In genomic region chr1:33182452-33182851, GRCh38 we compare ENCODE assay signal across 9 cellular contexts. TPM values are rescaled to one million over a fixed set of nuclear protein-coding genes. Genes with fewer than 3 reads are reported as not detected.
DNase-seq lines count a peak whose midpoint lies in the region; ATAC-seq and TF ChIP-seq lines count a peak whose summit lies in the region.
"Had no signal": no experiment of that assay in that cellular context is flagged by ENCODE, and none has a peak within 500 bp of the region (broad histone marks: within the 10 kb centered on the region; RNA-seq: fewer than 3 reads in every experiment).

No MANE protein-coding gene starts in this region.

- peaks cover 19% of the 10 kb centered on the region for H3K4me1 Mint-ChIP-seq in HFFc6 (ENCODE audit: low read depth)
- H3K4me1 Mint-ChIP-seq in stimulated activated naive B cell treated with anti-CD40 and anti-IgM and Interleukin-4, amounts not matched to agents 10 μg/mL and 1 μg/mL and 100 μg/mL, for 72 hours: peaks cover 18 to 28% of the 10 kb centered on the region in 2 donors

- no peak for TF ChIP-seq POLR2A in heart left ventricle (IDR thresholded peaks at IDR 0.05)

- DNase-seq in A673 (ENCODE audit: low spot score): peak; percentile 42
- DNase-seq in HFFc6: peak; percentile 16
- DNase-seq in WERI-Rb-1: peak; percentile 92
- DNase-seq in heart left ventricle: peak in 3 of 5 donors; percentile 52 to 57 (median 55)
- DNase-seq in stimulated activated naive B cell treated with anti-CD40 and anti-IgM and Interleukin-4, amounts not matched to agents 10 μg/mL and 1 μg/mL and 100 μg/mL, for 72 hours: no peak
- no peak for DNase-seq in midbrain (lab: John Stamatoyannopoulos, UW)
- DNase-seq in epidermal melanocyte (ENCODE audit: insufficient read length, low spot score): no peak

- no peaks in the 10 kb centered on the region for H3K9me3 ChIP-seq in A673 (ENCODE audit: low read depth, low read length, poor library complexity, severe bottlenecking)
- H3K9me3 ChIP-seq in WERI-Rb-1 (ENCODE audit: severe bottlenecking): no peaks in the 10 kb centered on the region
- H3K9me3 ChIP-seq in heart left ventricle: no peaks in the 10 kb centered on the region

- H3K27ac ChIP-seq in A673 (ENCODE audit: low read depth, low read length, poor library complexity, severe bottlenecking): no peak overlapping the region
- peak overlapping the region; percentile 96 for H3K27ac ChIP-seq in WERI-Rb-1
- H3K27ac ChIP-seq in heart left ventricle: peak overlapping the region in 11 of 12 donors; percentile 29 to 89 (median 76)
- H3K27ac ChIP-seq: epithelial cell of prostate had no signal

- H3K4me3 ChIP-seq in A673 (ENCODE audit: low read depth, low read length, poor library complexity, severe bottlenecking) (peak overlapping the region; percentile 56), WERI-Rb-1 (ENCODE audit: low read depth, low read length) (peak overlapping the region; percentile 57), heart left ventricle (peak overlapping the region in 11 of 12 donors; percentile 59 to 93 (median 86))

- BruUV-seq in A673 (replicated peaks; lab: Mats Ljungman, UMichigan): no TSS peak

- CTCF ChIA-PET in A673 (lab: Charles Lee): interaction anchor here (0.6 to 1.4 kb wide), 4 partner anchors 35 to 113 kb away, joined by 3 to 8 read pairs (median 4); no protein-coding TSS in a partner anchor

- H3K27me3 ChIP-seq in A673 (replicated peaks; ENCODE audit: insufficient read depth, low read depth, low read length, poor library complexity) (no peaks in the 10 kb centered on the region), WERI-Rb-1 (ENCODE audit: insufficient read depth, low read depth, severe bottlenecking) (no peaks in the 10 kb centered on the region), heart left ventricle (peaks cover 0 to 4% (median 0%) of the 10 kb centered on the region in 9 donors)

- peaks cover 9% of the 10 kb centered on the region for H3K27me3 Mint-ChIP-seq in HFFc6 (ENCODE audit: insufficient read depth)
- peaks cover 24 to 31% of the 10 kb centered on the region in 2 donors for H3K27me3 Mint-ChIP-seq in stimulated activated naive B cell treated with anti-CD40 and anti-IgM and Interleukin-4, amounts not matched to agents 10 μg/mL and 1 μg/mL and 100 μg/mL, for 72 hours

- no peak overlapping the region for H3K27ac Mint-ChIP-seq in HFFc6
- H3K27ac Mint-ChIP-seq in stimulated activated naive B cell treated with anti-CD40 and anti-IgM and Interleukin-4, amounts not matched to agents 10 μg/mL and 1 μg/mL and 100 μg/mL, for 72 hours: no peak overlapping the region

- no peaks in the 10 kb centered on the region for H3K9me3 Mint-ChIP-seq in HFFc6
- peaks cover 3% of the 10 kb centered on the region in 2 donors for H3K9me3 Mint-ChIP-seq in stimulated activated naive B cell treated with anti-CD40 and anti-IgM and Interleukin-4, amounts not matched to agents 10 μg/mL and 1 μg/mL and 100 μg/mL, for 72 hours

- ATAC-seq in heart left ventricle (peak in 3 of 4 donors; percentile 0 to 17 (median 2)), HG02973 (IDR thresholded peaks at IDR 0.05; ENCODE audit: unreplicated experiment) (no peak)
- no peak for ATAC-seq in stimulated activated naive B cell treated with anti-CD40 and anti-IgM and Interleukin-4, amounts not matched to agents 10 μg/mL and 1 μg/mL and 100 μg/mL, for 72 hours (replicated peaks)

- 49 to 54% (median 50%) methylated on average over 4 of the region's 4 CpGs for WGBS in heart left ventricle, 4 donors

- H3K4me1 ChIP-seq in A673 (ENCODE audit: insufficient read depth, low read length, poor library complexity, severe bottlenecking): peaks cover 15% of the 10 kb centered on the region
- peaks cover 0 to 26% (median 9%) of the 10 kb centered on the region in 12 donors for H3K4me1 ChIP-seq in heart left ventricle

- H3K36me3 ChIP-seq in A673 (ENCODE audit: insufficient read depth, low read length, poor library complexity, severe bottlenecking) (no peaks in the 10 kb centered on the region), WERI-Rb-1 (peaks cover 5% of the 10 kb centered on the region), heart left ventricle (peaks cover 0 to 4% (median 0%) of the 10 kb centered on the region in 9 donors)

- no peak for TF ChIP-seq CTCF in A673 (conservative IDR thresholded peaks at IDR 0.05; ENCODE audit: low read depth, low read length)
- no peak for TF ChIP-seq CTCF in HFFc6 (IDR thresholded peaks at IDR 0.05)
- no peak for TF ChIP-seq CTCF in WERI-Rb-1 (IDR thresholded peaks at IDR 0.05; ENCODE audit: low read depth, low read length)
- no peak for TF ChIP-seq CTCF in heart left ventricle (IDR thresholded peaks at IDR 0.05)

- intact Hi-C loops in A673 (cut with micrococcal nuclease; ENCODE audit: unreplicated experiment) (no loop called here), heart left ventricle (cut with DNase I) (loop anchor here in 7 of 10 donors (1.0 to 5.0 kb wide), 6 partner anchors 45 to 75 kb away; partner anchors contain the start of gene ZNF362 (in 1 of the 7))

- no peaks in the 10 kb centered on the region for H3K36me3 Mint-ChIP-seq in HFFc6 (ENCODE audit: low read depth)
- H3K36me3 Mint-ChIP-seq in stimulated activated naive B cell treated with anti-CD40 and anti-IgM and Interleukin-4, amounts not matched to agents 10 μg/mL and 1 μg/mL and 100 μg/mL, for 72 hours: no peaks in the 10 kb centered on the region

- POLR2A ChIA-PET in A673 (lab: Charles Lee; ENCODE audit: low non-redundant PET): no interaction called here

- H3K4me3 Mint-ChIP-seq in HFFc6: peak overlapping the region; percentile 91
- H3K4me3 Mint-ChIP-seq in stimulated activated naive B cell treated with anti-CD40 and anti-IgM and Interleukin-4, amounts not matched to agents 10 μg/mL and 1 μg/mL and 100 μg/mL, for 72 hours: peak overlapping the region; percentile 22 to 91

RNA-seq across cellular contexts. Expression of gene TRIM62, which starts 0.6 kb away (rescaled TPM):
- total RNA-seq in A673 (2021): 2.8 and 3.5 TPM in 2 replicates
- total RNA-seq in HFFc6 (2021; fragmentation: NEBNext Ultra II Directional; extraction: Animal tissue kit (Norgen Biotek cat#: 25700)): 1 to 10 TPM; 6.2 to 7.9 (median 7.1) TPM
- total RNA-seq in heart left ventricle: 1 to 10 TPM; 1.9 to 6.1 (median 3.3) TPM
- polyA plus RNA-seq in heart left ventricle: 1 to 10 TPM; 1.8 to 3.8 TPM

Comparison
In these comparisons a context has a peak if more than half of its experiments do, and no peak if none do; other contexts are left out.
1. DNase-seq: peak in A673 (single experiment), HFFc6 (single experiment), WERI-Rb-1 (single experiment) and heart left ventricle (3 of 5); none in stimulated activated naive B cell treated with anti-CD40 and anti-IgM and Interleukin-4, amounts not matched to agents 10 μg/mL and 1 μg/mL and 100 μg/mL, for 72 hours (single experiment), midbrain (single experiment) and epidermal melanocyte (single experiment).
2. ATAC-seq: peak in heart left ventricle (3 of 4); none in stimulated activated naive B cell treated with anti-CD40 and anti-IgM and Interleukin-4, amounts not matched to agents 10 μg/mL and 1 μg/mL and 100 μg/mL, for 72 hours (0 of 2) and HG02973 (single experiment).
3. Peak in every context shown above with its lines, with median percentiles within 50 percentile points of each other: H3K4me3 ChIP-seq.